ENCODE assay signal across 13 cellular contexts in the genomic region with DNA sequence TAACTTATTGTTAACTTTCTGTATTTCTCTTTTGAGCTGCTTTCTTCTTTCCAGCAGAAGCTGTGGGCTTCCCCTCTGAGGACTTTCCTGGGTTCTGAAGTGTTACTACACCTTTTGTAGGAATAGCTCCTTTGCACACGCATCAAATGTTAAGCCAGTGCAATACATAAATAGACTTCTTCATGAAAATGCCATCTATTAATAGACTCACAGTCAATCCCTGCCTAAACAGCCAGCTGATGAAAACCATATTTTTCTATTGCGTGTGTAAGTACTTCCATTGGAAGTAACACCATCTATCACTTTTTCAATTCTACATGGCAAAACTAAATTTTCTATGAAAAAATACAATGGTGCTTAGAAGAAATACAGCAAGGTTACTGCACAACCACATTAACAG. TPM values are rescaled to one million over a fixed set of nuclear protein-coding genes. Genes with fewer than 3 reads are reported as not detected.
A peak's percentile ranks its signal among the peaks of the same experiment; 100 is the strongest.
DNase-seq lines count a peak whose midpoint lies in the region; ATAC-seq, FAIRE-seq and TF ChIP-seq lines count a peak whose summit lies in the region.
"Had no signal": no experiment of that assay in that cellular context is flagged by ENCODE, and none has a peak within 500 bp of the region (broad histone marks: within the 10 kb centered on the region; RNA-seq: fewer than 3 reads in every experiment).

No MANE protein-coding gene starts in this region.

- peak overlapping the region; percentile 88 for H3K4me2 ChIP-seq in astrocyte (ENCODE audit: low read length)

- WGBS in psoas muscle, 3 donors: 17 to 27% (median 19%) methylated on average over 2 of the region's 2 CpGs

- H3K9me3 ChIP-seq in astrocyte (ENCODE audit: insufficient read depth, low read depth, low read length) (no peaks in the 10 kb centered on the region), psoas muscle (no peaks in the 10 kb centered on the region)

- H3K27me3 ChIP-seq in astrocyte (ENCODE audit: insufficient read depth, low read length) (peaks cover 8% of the 10 kb centered on the region), psoas muscle (ENCODE audit: insufficient read depth in 3 of 3, low read length in 2 of 3) (peaks cover 0 to 2% (median 0%) of the 10 kb centered on the region in 3 donors)

- H3K36me3 Mint-ChIP-seq in astrocyte (ENCODE audit: low read depth, unreplicated experiment): no peaks in the 10 kb centered on the region
- no peaks in the 10 kb centered on the region for H3K36me3 Mint-ChIP-seq in activated T-helper 1 cell treated with anti-CD3 and anti-CD28 coated beads, Interleukin-12 subunit alpha, Interleukin-12 subunit beta, Interleukin-2, Interleukin-4 antibody, amounts not matched to agents 30 ng/mL and 10 ng/mL and 1 ng/mL, durations not matched to agents 14 hours and 24 hours and 36 hours (ENCODE audit: low read depth)

- H3K4me1 ChIP-seq in astrocyte (ENCODE audit: insufficient read depth, low read length) (peaks cover 9% of the 10 kb centered on the region), psoas muscle (peaks cover 16% of the 10 kb centered on the region)

- H3K27ac ChIP-seq in astrocyte (ENCODE audit: low read depth, low read length) (peak overlapping the region; percentile 60), psoas muscle (peak overlapping the region; percentile 86)

- peaks cover 7% of the 10 kb centered on the region for H3K4me1 Mint-ChIP-seq in astrocyte (ENCODE audit: low read depth, unreplicated experiment)
- H3K4me1 Mint-ChIP-seq in activated T-helper 1 cell treated with anti-CD3 and anti-CD28 coated beads, Interleukin-12 subunit alpha, Interleukin-12 subunit beta, Interleukin-2, Interleukin-4 antibody, amounts not matched to agents 30 ng/mL and 10 ng/mL and 1 ng/mL, durations not matched to agents 14 hours and 24 hours and 36 hours (ENCODE audit: low read depth): peaks cover 10% of the 10 kb centered on the region

- no peaks in the 10 kb centered on the region for H3K9me3 Mint-ChIP-seq in astrocyte (ENCODE audit: unreplicated experiment)
- H3K9me3 Mint-ChIP-seq in activated T-helper 1 cell treated with anti-CD3 and anti-CD28 coated beads, Interleukin-12 subunit alpha, Interleukin-12 subunit beta, Interleukin-2, Interleukin-4 antibody, amounts not matched to agents 30 ng/mL and 10 ng/mL and 1 ng/mL, durations not matched to agents 14 hours and 24 hours and 36 hours: no peaks in the 10 kb centered on the region

- H3K27me3 Mint-ChIP-seq in astrocyte (ENCODE audit: low read depth, unreplicated experiment): peaks cover 25% of the 10 kb centered on the region
- H3K27me3 Mint-ChIP-seq in activated T-helper 1 cell treated with anti-CD3 and anti-CD28 coated beads, Interleukin-12 subunit alpha, Interleukin-12 subunit beta, Interleukin-2, Interleukin-4 antibody, amounts not matched to agents 30 ng/mL and 10 ng/mL and 1 ng/mL, durations not matched to agents 14 hours and 24 hours and 36 hours (ENCODE audit: insufficient read depth): peaks cover 46% of the 10 kb centered on the region

- no peaks in the 10 kb centered on the region for H4K20me1 ChIP-seq in astrocyte (ENCODE audit: insufficient read depth, low read length)

- TF ChIP-seq CTCF in astrocyte (IDR thresholded peaks at IDR 0.05; ENCODE audit: insufficient read depth, low read depth, low read length) (no peak), psoas muscle (IDR thresholded peaks at IDR 0.05) (no peak)

- no peak for FAIRE-seq in astrocyte (lab: Jason Lieb, UNC)
- FAIRE-seq in urothelium cell line (lab: Jason Lieb, UNC): no peak

- no peak overlapping the region for H2AFZ ChIP-seq in astrocyte (ENCODE audit: low read depth, low read length)

- DNase-seq in astrocyte (ENCODE audit: low read depth) (no peak), psoas muscle (no peak), NCI-H128 (lab: John Stamatoyannopoulos, UW; ENCODE audit: unreplicated experiment) (no peak), urothelium cell line (ENCODE audit: low spot score) (no peak), NCI-H1694 (lab: John Stamatoyannopoulos, UW) (no peak)
- DNase-seq in activated T-helper 1 cell treated with anti-CD3 and anti-CD28 coated beads, Interleukin-12 subunit alpha, Interleukin-12 subunit beta, Interleukin-2, Interleukin-4 antibody, amounts not matched to agents 30 ng/mL and 10 ng/mL and 1 ng/mL, durations not matched to agents 14 hours and 24 hours and 36 hours (ENCODE audit: low spot score): no peak
- DNase-seq: activated CD8-positive, alpha-beta T cell treated with anti-CD3 and anti-CD28 coated beads, Interleukin-2, amount 10 ng/mL, durations not matched to agents 7 days and 5 days; DND-41; H9 had no signal

- no peaks in the 10 kb centered on the region for H3K36me3 ChIP-seq in astrocyte (ENCODE audit: insufficient read depth, low read length)
- no peaks in the 10 kb centered on the region for H3K36me3 ChIP-seq in psoas muscle (ENCODE audit: insufficient read depth in 1 of 2, low read depth in 1 of 2)

- no peak overlapping the region for H3K4me3 Mint-ChIP-seq in astrocyte (ENCODE audit: unreplicated experiment)
- H3K4me3 Mint-ChIP-seq in activated T-helper 1 cell treated with anti-CD3 and anti-CD28 coated beads, Interleukin-12 subunit alpha, Interleukin-12 subunit beta, Interleukin-2, Interleukin-4 antibody, amounts not matched to agents 30 ng/mL and 10 ng/mL and 1 ng/mL, durations not matched to agents 14 hours and 24 hours and 36 hours: no peak overlapping the region
- H3K4me3 Mint-ChIP-seq: activated CD8-positive, alpha-beta T cell treated with anti-CD3 and anti-CD28 coated beads, Interleukin-2, amount 10 ng/mL, durations not matched to agents 7 days and 5 days had no signal

- no peaks in the 10 kb centered on the region for H3K79me2 ChIP-seq in astrocyte (ENCODE audit: insufficient read depth, low read length)

- ATAC-seq in GM18867 (IDR thresholded peaks at IDR 0.05; ENCODE audit: unreplicated experiment) (peak; percentile 6), HG03039 (IDR thresholded peaks at IDR 0.05; ENCODE audit: unreplicated experiment) (peak; percentile 6), psoas muscle (peak; percentile 75 to 90 (median 86))
- ATAC-seq: activated CD8-positive, alpha-beta T cell treated with anti-CD3 and anti-CD28 coated beads, Interleukin-2, amount 10 ng/mL, durations not matched to agents 7 days and 5 days; Panc1 had no signal

- no peak overlapping the region for H3K27ac Mint-ChIP-seq in astrocyte (ENCODE audit: unreplicated experiment)
- no peak overlapping the region for H3K27ac Mint-ChIP-seq in activated T-helper 1 cell treated with anti-CD3 and anti-CD28 coated beads, Interleukin-12 subunit alpha, Interleukin-12 subunit beta, Interleukin-2, Interleukin-4 antibody, amounts not matched to agents 30 ng/mL and 10 ng/mL and 1 ng/mL, durations not matched to agents 14 hours and 24 hours and 36 hours
- H3K27ac Mint-ChIP-seq: activated CD8-positive, alpha-beta T cell treated with anti-CD3 and anti-CD28 coated beads, Interleukin-2, amount 10 ng/mL, durations not matched to agents 7 days and 5 days; H9 had no signal

- peak overlapping the region; percentile 73 for H3K9ac ChIP-seq in astrocyte (ENCODE audit: low read length)

- no peak overlapping the region for H3K4me3 ChIP-seq in astrocyte (ENCODE audit: insufficient read depth, low read depth, low read length)
- peak overlapping the region; percentile 73 for H3K4me3 ChIP-seq in psoas muscle

- intact Hi-C loops in psoas muscle (cut with DNase I): no loop called here
- intact Hi-C loops in activated T-helper 1 cell treated with anti-CD3 and anti-CD28 coated beads, Interleukin-12 subunit alpha, Interleukin-12 subunit beta, Interleukin-2, Interleukin-4 antibody, amounts not matched to agents 30 ng/mL and 10 ng/mL and 1 ng/mL, durations not matched to agents 14 hours and 24 hours and 36 hours (cut with micrococcal nuclease): no loop called here

RNA-seq across cellular contexts. Expression of gene ABCB4, which starts 1.4 kb away (rescaled TPM):
- 0.36 and 0.48 TPM in 2 replicates for total RNA-seq in astrocyte
- 1 to 10 TPM; 1.8 to 4.0 (median 2.9) TPM for total RNA-seq in psoas muscle
- polyA plus RNA-seq in psoas muscle: 1 to 10 TPM; 1.1 to 2.0 (median 1.1) TPM
- total RNA-seq in activated T-helper 1 cell treated with anti-CD3 and anti-CD28 coated beads, Interleukin-12 subunit alpha, Interleukin-12 subunit beta, Interleukin-2, Interleukin-4 antibody, amounts not matched to agents 30 ng/mL and 10 ng/mL and 1 ng/mL, durations not matched to agents 14 hours and 24 hours and 36 hours: not detected in 2 replicates
- total RNA-seq: activated CD8-positive, alpha-beta T cell treated with anti-CD3 and anti-CD28 coated beads, Interleukin-2, amount 10 ng/mL, durations not matched to agents 7 days and 5 days; LHCN-M2 had no signal

Comparison
In these comparisons a context has a peak if more than half of its experiments do, and no peak if none do; other contexts are left out.
1. ATAC-seq: peak in every context shown above with its lines; median percentile 86 in psoas muscle; 6 in GM18867; 6 in HG03039.